ENCODE assay signal across 11 cellular contexts in the genomic region with DNA sequence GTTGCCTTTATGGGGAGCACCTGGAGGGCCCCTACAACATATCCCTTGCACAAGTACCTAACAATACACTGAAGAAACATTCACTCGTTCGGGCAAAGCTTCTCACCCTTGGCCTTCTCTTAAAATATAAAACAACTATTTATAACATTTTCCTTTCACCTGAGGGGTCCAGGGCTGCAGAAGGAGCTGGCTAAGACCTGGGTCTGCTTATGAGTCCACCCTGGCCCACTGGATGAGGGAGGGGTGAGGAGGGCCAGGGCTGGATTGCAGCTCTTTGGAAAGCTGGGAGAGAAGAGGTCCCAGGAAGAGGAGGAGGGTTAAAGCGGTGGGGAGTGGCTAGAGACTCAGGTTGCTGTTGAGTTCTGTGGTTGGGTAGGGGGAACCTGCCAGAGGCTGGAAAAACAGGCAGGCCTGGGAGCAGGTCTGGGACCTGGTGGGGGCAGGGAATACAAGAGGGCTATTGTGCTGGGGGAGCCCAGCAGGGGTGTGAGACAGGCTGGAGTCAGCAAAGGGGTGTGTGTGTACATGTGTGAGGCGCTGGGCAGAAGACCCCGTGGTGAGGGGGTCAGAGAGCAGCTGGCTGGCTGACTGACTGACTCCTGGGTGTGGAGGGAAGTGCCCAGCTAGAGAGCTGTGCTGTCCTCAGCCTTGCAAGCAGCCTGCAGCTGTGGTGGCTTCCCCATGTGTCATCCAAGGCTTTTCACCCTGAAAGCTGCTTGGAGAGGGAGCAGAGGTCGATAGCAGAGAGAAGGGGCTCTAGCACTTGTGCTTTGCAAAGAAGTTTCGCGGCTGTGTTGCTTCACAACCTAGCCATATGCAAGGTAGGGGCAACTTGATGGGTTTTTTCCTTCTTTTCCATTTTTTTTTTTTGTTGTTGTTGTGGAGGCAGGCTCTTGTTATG. TPM values are rescaled to one million over a fixed set of nuclear protein-coding genes. Genes with fewer than 3 reads are reported as not detected.
DNase-seq lines count a peak whose midpoint lies in the region; ATAC-seq, FAIRE-seq and TF ChIP-seq lines count a peak whose summit lies in the region.
"Had no signal": no experiment of that assay in that cellular context is flagged by ENCODE, and none has a peak within 500 bp of the region (broad histone marks: within the 10 kb centered on the region; RNA-seq: fewer than 3 reads in every experiment).

No MANE protein-coding gene starts in this region.

- 71% methylated on average over 7 of the region's 8 CpGs for WGBS in K562 (ENCODE audit: insufficient coverage, low coverage, missing lambda C conversion rate)
- 100% methylated on average over 2 of the region's 8 CpGs for WGBS in mesendoderm (ENCODE audit: extremely low coverage, insufficient coverage, low lambda C conversion rate)
- 83% methylated on average over 8 of the region's 8 CpGs for WGBS in suprapubic skin

- CTCF ChIA-PET in K562 (lab: Yijun Ruan, JAX; ENCODE audit: low intra/inter-chr PET ratio) = no interaction called here

- H3K9me3 Mint-ChIP-seq in CD14-positive monocyte = no peaks in the 10 kb centered on the region

- no peaks in the 10 kb centered on the region for H3K79me2 ChIP-seq in K562 (ENCODE audit: control insufficient read depth, insufficient read depth, low read length)
- peaks cover 16% of the 10 kb centered on the region for H3K79me2 ChIP-seq in mesendoderm (ENCODE audit: control insufficient read depth, insufficient read depth, low read length)

- TF ChIP-seq CTCF in CD14-positive monocyte (IDR thresholded peaks at IDR 0.05) (no peak), K562 (IDR thresholded peaks at IDR 0.05 in 2 of 3, conservative IDR thresholded peaks at IDR 0.05 in 1 of 3; ENCODE audit: insufficient read depth in 2 of 3, low read depth in 1 of 3, low read length in 3 of 3) (no peak), suprapubic skin (IDR thresholded peaks at IDR 0.05) (no peak)

- H3K27ac ChIP-seq in HUES6 (ENCODE audit: low read depth, low read length) (peak overlapping the region; percentile 64; the same call in 1 of the 2 replicates), K562 (ENCODE audit: extremely low read depth, low read depth, low read length) (no peak overlapping the region), mesendoderm (ENCODE audit: low read depth, low read length) (peak overlapping the region; percentile 96), suprapubic skin (no peak overlapping the region)

- H3K56ac ChIP-seq in mesendoderm (ENCODE audit: low read length) = peak overlapping the region; percentile 86

- intact Hi-C loops in CD14-positive monocyte (cut with micrococcal nuclease) = no loop called here
- intact Hi-C loops in K562 (cut with micrococcal nuclease) = no loop called here

- TF ChIP-seq RAD21 in K562 (CRISPR knock-in tag; conservative IDR thresholded peaks at IDR 0.05 in 1 of 2, IDR thresholded peaks at IDR 0.05 in 1 of 2) = no peak

- no peak for DNase-seq in CD14-positive monocyte (ENCODE audit: low spot score)
- DNase-seq in K562 (ENCODE audit: extremely low read depth in 1 of 4, low spot score in 3 of 4) = no peak
- DNase-seq in mesendoderm = peak; percentile 100
- DNase-seq in RPMI8226 = no peak
- DNase-seq in NCI-H187 treated with DMSO at 0.1 percent for 48 hours (lab: John Stamatoyannopoulos, UW) = no peak
- no peak for DNase-seq in HTR-8/SVneo (ENCODE audit: insufficient read length, low spot score)
- DNase-seq in suprapubic skin (ENCODE audit: low spot score in 2 of 2) = no peak
- DNase-seq: BE2C, NCI-H2081 treated with DMSO at 0.1 percent for 48 hours had no signal

- peak overlapping the region; percentile 59 for H3K23ac ChIP-seq in mesendoderm (ENCODE audit: low read length)

- H3K27me3 ChIP-seq in HUES6 (ENCODE audit: control insufficient read depth, insufficient read depth, low read length) (no peaks in the 10 kb centered on the region), K562 (ENCODE audit: control insufficient read depth in 2 of 2, insufficient read depth in 2 of 2, low read length in 2 of 2) (no peaks in the 10 kb centered on the region), mesendoderm (ENCODE audit: insufficient read depth, low read length, poor library complexity) (no peaks in the 10 kb centered on the region), suprapubic skin (no peaks in the 10 kb centered on the region)
- H3K27me3 ChIP-seq: BE2C had no signal

- H3K9me1 ChIP-seq in K562 (ENCODE audit: control insufficient read depth, insufficient read depth, low read length) = no peaks in the 10 kb centered on the region

- FAIRE-seq in K562 (lab: Jason Lieb, UNC) (no peak), HTR-8/SVneo (lab: Jason Lieb, UNC) (no peak)
- FAIRE-seq: urothelium cell line had no signal

- peaks cover 4% of the 10 kb centered on the region; the same call in 1 of the 2 replicates for H4K20me1 ChIP-seq in K562 (replicated peaks; ENCODE audit: control insufficient read depth, insufficient read depth, low read length)

- H3K27ac Mint-ChIP-seq in CD14-positive monocyte = peak overlapping the region in 4 of 7 donors; percentile 9 to 68 (median 47)

- H3K4ac ChIP-seq in mesendoderm (ENCODE audit: low read depth, low read length) = peak overlapping the region; percentile 89

- no peak for TF ChIP-seq EP300 in K562 (IDR thresholded peaks at IDR 0.05; ENCODE audit: low read length)
- TF ChIP-seq EP300 in suprapubic skin (IDR thresholded peaks at IDR 0.05) = no peak

- no TSS peak for BruUV-seq in K562 (replicated peaks; lab: Mats Ljungman, UMichigan)

- H4K5ac ChIP-seq in mesendoderm (ENCODE audit: low read length) = no peak overlapping the region

- POLR2A ChIA-PET in K562 (lab: Yijun Ruan, JAX) = interaction anchor here (0.6 kb wide), 1 partner anchor 34 kb away, joined by 3 read pairs; no protein-coding TSS in a partner anchor

- H3K9ac ChIP-seq in HUES6 (ENCODE audit: low read length) (peak overlapping the region; percentile 74), K562 (ENCODE audit: insufficient read depth in 1 of 2, low read depth in 2 of 2, low read length in 2 of 2) (0 out of 4 replicates have a peak overlapping the region, but pooled peaks of 1 of the 2 experiments have one; percentile 54), mesendoderm (ENCODE audit: low read length) (peak overlapping the region; percentile 68)

- H2BK120ac ChIP-seq in mesendoderm (ENCODE audit: low read depth, low read length) = peak overlapping the region; percentile 93

- H2AK5ac ChIP-seq in mesendoderm (ENCODE audit: low read length) = peak overlapping the region; percentile 20

- H3K36me3 Mint-ChIP-seq in CD14-positive monocyte = peaks cover 45 to 61% of the 10 kb centered on the region in 2 donors

- peaks cover 0 to 2% (median 0%) of the 10 kb centered on the region in 3 donors for H3K27me3 Mint-ChIP-seq in CD14-positive monocyte (ENCODE audit: low read depth in 3 of 3)

- no peak overlapping the region for H2BK15ac ChIP-seq in mesendoderm (replicated peaks; ENCODE audit: low read depth)

- peak overlapping the region; percentile 8; the same call in 1 of the 2 replicates for H3K4me3 ChIP-seq in HUES6 (ENCODE audit: low read depth, low read length)
- H3K4me3 ChIP-seq in K562 = no peak overlapping the region
- no peak overlapping the region for H3K4me3 ChIP-seq in mesendoderm (ENCODE audit: low read length)
- no peak overlapping the region for H3K4me3 ChIP-seq in suprapubic skin

- H2BK5ac ChIP-seq in mesendoderm (ENCODE audit: low read length) = peak overlapping the region; percentile 98

- H3K4me3 Mint-ChIP-seq in CD14-positive monocyte = no peak overlapping the region

- peak; percentile 25 for ATAC-seq in K562

- H2AFZ ChIP-seq in K562 (ENCODE audit: low read depth, low read length) = no peak overlapping the region

- peak; percentile 49; the same call in 1 of the 2 replicates for TF ChIP-seq POLR2A in K562 (conservative IDR thresholded peaks at IDR 0.05)
- no peak for TF ChIP-seq POLR2A in suprapubic skin (IDR thresholded peaks at IDR 0.05)

- peaks cover 17% of the 10 kb centered on the region for H3K79me1 ChIP-seq in mesendoderm (ENCODE audit: low read length)

- H3K4me2 ChIP-seq in K562 (ENCODE audit: insufficient read depth, low read length) = no peak overlapping the region
- peak overlapping the region; percentile 48 for H3K4me2 ChIP-seq in mesendoderm (ENCODE audit: low read length)

- H4K8ac ChIP-seq in mesendoderm (ENCODE audit: low read depth, low read length) = peak overlapping the region; percentile 78

- H3K36me3 ChIP-seq in HUES6 (ENCODE audit: control insufficient read depth, insufficient read depth, low read length) (peaks cover 17% of the 10 kb centered on the region), K562 (ENCODE audit: control insufficient read depth, insufficient read depth, low read length) (peaks cover 14% of the 10 kb centered on the region; the same call in 2 of the 3 replicates), mesendoderm (ENCODE audit: control insufficient read depth, insufficient read depth, low read length) (no peaks in the 10 kb centered on the region), suprapubic skin (peaks cover 22% of the 10 kb centered on the region)

- H3K9me3 ChIP-seq in HUES6 (ENCODE audit: control insufficient read depth, insufficient read depth, low read depth, low read length) (no peaks in the 10 kb centered on the region), K562 (replicated peaks; ENCODE audit: control insufficient read depth, insufficient read depth, low read depth, low read length) (no peaks in the 10 kb centered on the region), suprapubic skin (no peaks in the 10 kb centered on the region)
- H3K9me3 ChIP-seq: BE2C had no signal

- in situ Hi-C loops in K562 (cut with MboI) = no loop called here

- H3K4me1 Mint-ChIP-seq in CD14-positive monocyte = peaks cover 1% of the 10 kb centered on the region

- peak overlapping the region; percentile 83 for H3K18ac ChIP-seq in mesendoderm (ENCODE audit: low read length)

- H3K4me1 ChIP-seq in HUES6 (ENCODE audit: control insufficient read depth, insufficient read depth, low read length) = peaks cover 31% of the 10 kb centered on the region
- H3K4me1 ChIP-seq in K562 (replicated peaks in 1 of 2; ENCODE audit: control insufficient read depth in 2 of 2, insufficient read depth in 2 of 2, low read length in 2 of 2) = no peaks in the 10 kb centered on the region; a peak in 1 of 5 replicates
- H3K4me1 ChIP-seq in mesendoderm (ENCODE audit: control insufficient read depth, low read depth, low read length) = peaks cover 37% of the 10 kb centered on the region
- no peaks in the 10 kb centered on the region for H3K4me1 ChIP-seq in suprapubic skin
- H3K4me1 ChIP-seq: BE2C had no signal

RNA-seq across cellular contexts. Expression of a gene that starts 10.2 kb away (rescaled TPM):
- polyA plus RNA-seq in CD14-positive monocyte (not detected), K562 (2011; rRNA removed) (9.0 and 9.2 TPM in 2 replicates), K562 (2014; fragmentation: Illumina TruSeq; extraction: Trizol) (6.6 and 9.7 TPM in 2 replicates), K562 (2014; fragmentation: Nextera tagmentation; extraction: Ambion mirVana) (under 1 TPM; 0.28 to 0.34 TPM), K562 (2014; rRNA removed) (8.1 and 11.3 TPM in 2 replicates)
- total RNA-seq in K562 (2011; cell fraction: chromatin; rRNA removed; ENCODE audit: low replicate concordance) = 13.5 and 48.4 TPM in 2 replicates
- 54.0 and 59.1 TPM in 2 replicates for total RNA-seq in K562 (2011; cell fraction: nucleolus; rRNA removed)
- total RNA-seq in K562 (2011; cell fraction: nucleoplasm; rRNA removed) = 25.0 and 27.9 TPM in 2 replicates
- total RNA-seq in K562 (2014; rRNA removed) (11.5 and 19.9 TPM in 2 replicates), K562 (2014; rRNA removed; fragmentation: Illumina TruSeq; extraction: Trizol) (2.7 and 4.1 TPM in 2 replicates), K562 (2015; rRNA removed; fragmentation: Illumina TruSeq; extraction: Trizol) (3.8 and 4.1 TPM in 2 replicates), K562 (2021) (10.8 and 11.0 TPM in 2 replicates), suprapubic skin (10 to 100 TPM; 31.4 to 55.2 (median 37.1) TPM)
- 5.1 and 16.1 TPM in 2 replicates for polyA plus RNA-seq in K562 (2011; cell fraction: cytosol; rRNA removed)
- polyA plus RNA-seq in K562 (2011; cell fraction: nucleus; rRNA removed) = 26.9 and 53.0 TPM in 2 replicates
- polyA plus RNA-seq in K562 (2012) = 15.9 and 30.3 TPM in 2 replicates
- 2.5 and 7.6 TPM in 2 replicates for polyA minus RNA-seq in K562 (2011; rRNA and poly(A)+ RNA removed)
- 7.0 and 7.5 TPM in 2 replicates for polyA minus RNA-seq in K562 (2011; cell fraction: cytosol; rRNA and poly(A)+ RNA removed)
- 11.7 and 12.7 TPM in 2 replicates for polyA minus RNA-seq in K562 (2011; cell fraction: nucleus; rRNA and poly(A)+ RNA removed)
- polyA plus RNA-seq in mesendoderm (2013, experiment 1 of 2) = 17.2 TPM
- polyA plus RNA-seq in mesendoderm (2013, experiment 2 of 2) = 17.4 TPM

Comparison
In these comparisons a context has a peak if more than half of its experiments do, and no peak if none do; other contexts are left out.
1. H3K27ac ChIP-seq: peak in HUES6 (single experiment) and mesendoderm (single experiment); none in K562 (single experiment) and suprapubic skin (single experiment).